In genomic region chr10:76311752-76312699, GRCh38 we compare ENCODE assay signal across 8 cellular contexts.
DNase-seq lines count a peak whose midpoint lies in the region; TF ChIP-seq lines count a peak whose summit lies in the region.

No MANE protein-coding gene starts in this region.

- no peak for TF ChIP-seq EP300 in stomach (IDR thresholded peaks at IDR 0.05)

- H3K9ac ChIP-seq in fibroblast of lung (ENCODE audit: insufficient read depth, low read length): no peak overlapping the region

- CTCF ChIA-PET in HEK293 (lab: Yijun Ruan, JAX): interaction anchor here (0.7 to 1.6 kb wide), 3 partner anchors 12 to 802 kb away, joined by 3 to 5 read pairs (median 3); no protein-coding TSS in a partner anchor

- H3K4me3 ChIP-seq in HEK293 (ENCODE audit: low read depth, low read length): no peak overlapping the region
- H3K4me3 ChIP-seq in fibroblast of lung (replicated peaks in 1 of 4; ENCODE audit: control extremely low read depth in 1 of 4, insufficient read depth in 1 of 4, low read depth in 3 of 4, low read length in 4 of 4): no peak overlapping the region
- H3K4me3 ChIP-seq in stomach: no peak overlapping the region

- H3K27ac ChIP-seq in HEK293 (ENCODE audit: extremely low read depth, low read depth, low read length) (no peak overlapping the region), fibroblast of lung (ENCODE audit: insufficient read depth, low read length) (no peak overlapping the region), stomach (peak overlapping the region in 1 of 5 donors; percentile 31)

- POLR2A ChIA-PET in HEK293 (lab: Yijun Ruan, JAX): no interaction called here

- 61 to 82% (median 68%) methylated on average over 5 of the region's 5 CpGs for WGBS in stomach, 5 donors

- TF ChIP-seq POLR2A in stomach (IDR thresholded peaks at IDR 0.05): no peak

- peak overlapping the region; percentile 9 for H2AFZ ChIP-seq in fibroblast of lung (ENCODE audit: low read length)

- intact Hi-C loops in stomach (cut with DNase I; ENCODE audit: low total_unique reads) (no loop called here), posterior vena cava (cut with DNase I) (loop anchor here in 1 of 2 donors (10.0 kb wide), 1 partner anchor 93 kb away; no protein-coding TSS in a partner anchor), posterior cingulate gyrus (cut with DNase I) (no loop called here)

- H3K9me3 ChIP-seq in HEK293 (ENCODE audit: control insufficient read depth, insufficient read depth, low read depth, low read length): no peaks in the 10 kb centered on the region
- H3K9me3 ChIP-seq in fibroblast of lung (ENCODE audit: control insufficient read depth, insufficient read depth, low read depth, low read length): no peaks in the 10 kb centered on the region
- peaks cover 0 to 4% (median 0%) of the 10 kb centered on the region in 4 donors for H3K9me3 ChIP-seq in stomach

- H3K79me2 ChIP-seq in fibroblast of lung (ENCODE audit: control insufficient read depth, insufficient read depth, low read length): no peaks in the 10 kb centered on the region

- H3K36me3 ChIP-seq in HEK293 (ENCODE audit: control insufficient read depth in 2 of 2, insufficient read depth in 1 of 2, low read length in 2 of 2) (no peaks in the 10 kb centered on the region), fibroblast of lung (ENCODE audit: control insufficient read depth, insufficient read depth, low read length) (no peaks in the 10 kb centered on the region), stomach (no peaks in the 10 kb centered on the region)

- DNase-seq in NCI-H82 (lab: John Stamatoyannopoulos, UW) (peak; percentile 71), NCI-H82 treated with DMSO at 0.1 percent for 48 hours (lab: John Stamatoyannopoulos, UW; ENCODE audit: unreplicated experiment) (no peak), NCI-H748 treated with DMSO at 0.1 percent for 48 hours (lab: John Stamatoyannopoulos, UW) (peak; percentile 3), fibroblast of lung (ENCODE audit: low read depth in 2 of 2) (peak in 1 of 2 donors; percentile 20), stomach (peak; percentile 43), posterior vena cava (ENCODE audit: low spot score) (no peak), posterior cingulate gyrus (no peak)

- H3K4me1 ChIP-seq in HEK293 (ENCODE audit: control insufficient read depth, insufficient read depth, low read length) (no peaks in the 10 kb centered on the region), fibroblast of lung (ENCODE audit: control insufficient read depth, extremely low read depth, insufficient read depth, low read length) (peaks cover 2% of the 10 kb centered on the region), stomach (peaks cover 8 to 39% (median 22%) of the 10 kb centered on the region in 4 donors)

- no peak overlapping the region for H3K4me2 ChIP-seq in fibroblast of lung (ENCODE audit: extremely low read depth, insufficient read depth, low read length)

- H3K27me3 ChIP-seq in fibroblast of lung (ENCODE audit: control insufficient read depth, insufficient read depth, low read length) (no peaks in the 10 kb centered on the region), stomach (no peaks in the 10 kb centered on the region)

- peak; percentile 38; the same call in 1 of the 2 replicates for TF ChIP-seq CTCF in HEK293 (tag by site-specific recombination; IDR thresholded peaks at IDR 0.05)
- TF ChIP-seq CTCF in fibroblast of lung (conservative IDR thresholded peaks at IDR 0.05 in 1 of 2, IDR thresholded peaks at IDR 0.05 in 1 of 2; ENCODE audit: low read depth in 1 of 2, low read length in 2 of 2): peak; percentile 29 to 36
- TF ChIP-seq CTCF in stomach (IDR thresholded peaks at IDR 0.05): peak in 5 of 7 experiments; percentile 19 to 45 (median 27)

- no peaks in the 10 kb centered on the region for H4K20me1 ChIP-seq in fibroblast of lung (ENCODE audit: control insufficient read depth, extremely low read depth, insufficient read depth, low read length)

TF ChIP-seq in HEK293, 187 proteins besides CTCF, POLR2A, EP300 and RAD21:
- TF ChIP-seq ZNF660 (tag by site-specific recombination; IDR thresholded peaks at IDR 0.05) (peak; percentile 88), ZNF654 (tag by site-specific recombination; IDR thresholded peaks at IDR 0.05; ENCODE audit: low read depth) (peak; percentile 44), ZNF302 (tag by site-specific recombination; IDR thresholded peaks at IDR 0.05; ENCODE audit: low read depth) (no peak)

Comparison
In these comparisons a context has a peak if more than half of its experiments do, and no peak if none do; other contexts are left out.
1. DNase-seq: peak in NCI-H82 (single experiment), NCI-H748 treated with DMSO at 0.1 percent for 48 hours (single experiment) and stomach (single experiment); none in NCI-H82 treated with DMSO at 0.1 percent for 48 hours (single experiment), posterior vena cava (single experiment) and posterior cingulate gyrus (0 of 10).
2. Peak in every context shown above with its lines, with median percentiles within 50 percentile points of each other: CTCF ChIP-seq.